ENCODE assay signal across 1 cellular context in the genomic region with DNA sequence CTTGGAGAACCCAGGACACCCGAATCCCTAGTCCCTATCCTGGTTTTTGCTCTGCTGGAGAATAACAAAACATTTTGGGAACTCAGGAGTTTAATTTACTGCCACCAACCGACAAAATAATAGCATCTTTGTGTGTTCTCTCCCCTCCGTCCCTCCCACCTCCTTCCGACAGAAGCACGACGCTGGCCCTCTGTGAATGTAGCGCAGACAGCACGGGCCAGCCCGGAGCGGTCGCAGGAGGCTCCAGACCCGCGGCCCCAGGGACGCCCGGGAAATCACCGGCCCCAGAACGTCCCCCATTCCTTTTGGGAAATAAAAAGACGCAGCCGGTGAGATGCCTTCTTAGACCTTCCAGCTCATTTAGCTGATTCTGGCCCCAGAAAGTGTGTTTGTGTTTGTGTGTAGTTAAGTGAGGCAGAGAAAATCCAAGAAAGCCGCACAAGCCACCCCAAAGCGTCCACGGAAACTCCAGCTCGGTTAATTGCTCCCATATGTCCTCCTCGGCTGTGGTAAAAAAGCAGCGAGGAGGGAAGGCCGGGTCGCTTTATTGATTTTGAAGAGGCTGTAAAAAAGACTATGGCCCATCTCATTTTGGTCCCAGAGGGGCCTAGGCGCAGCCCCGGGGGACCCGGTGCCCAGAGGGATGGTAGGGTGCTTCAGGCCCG.
TF ChIP-seq lines count a peak whose summit lies in the region.

No MANE protein-coding gene starts in this region.

TF ChIP-seq in H1, 55 proteins besides CTCF, POLR2A, EP300 and RAD21:
- no peak for TF ChIP-seq CBX5 (IDR thresholded peaks at IDR 0.05; ENCODE audit: low read depth, low read length)
- TF ChIP-seq USF2 (IDR thresholded peaks at IDR 0.05; ENCODE audit: low read length): no peak
- TF ChIP-seq POU5F1 (IDR thresholded peaks at IDR 0.05; ENCODE audit: low read depth, low read length): no peak
- TF ChIP-seq TBP (IDR thresholded peaks at IDR 0.05; ENCODE audit: low read depth, low read length): no peak
- no peak for TF ChIP-seq RXRA (IDR thresholded peaks at IDR 0.05; ENCODE audit: insufficient read depth, low read depth, low read length)
- TF ChIP-seq EGR1 (IDR thresholded peaks at IDR 0.05; ENCODE audit: borderline replicate concordance, low read depth, low read length): 0 out of 2 replicates have a peak, but pooled peaks have one; percentile 15
- TF ChIP-seq SP4 (IDR thresholded peaks at IDR 0.05; ENCODE audit: low read length): no peak
- TF ChIP-seq BACH1 (IDR thresholded peaks at IDR 0.05; ENCODE audit: low read length): no peak
- no peak for TF ChIP-seq KDM5A (IDR thresholded peaks at IDR 0.05; ENCODE audit: low read length)
- TF ChIP-seq EZH2 (IDR thresholded peaks at IDR 0.05; ENCODE audit: low read depth, low read length, severe bottlenecking): peak; percentile 57
- TF ChIP-seq, protein P1, sequence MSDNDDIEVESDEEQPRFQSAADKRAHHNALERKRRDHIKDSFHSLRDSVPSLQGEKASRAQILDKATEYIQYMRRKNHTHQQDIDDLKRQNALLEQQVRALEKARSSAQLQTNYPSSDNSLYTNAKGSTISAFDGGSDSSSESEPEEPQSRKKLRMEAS (IDR thresholded peaks at IDR 0.05): 0 out of 2 replicates have a peak, but pooled peaks have one; percentile 35
- TF ChIP-seq ASH2L (IDR thresholded peaks at IDR 0.05; ENCODE audit: low read length): peak; percentile 67
- TF ChIP-seq KDM4A (IDR thresholded peaks at IDR 0.05; ENCODE audit: low read depth, low read length, severe bottlenecking): peak; percentile 40
- no peak for TF ChIP-seq NANOG (IDR thresholded peaks at IDR 0.05; ENCODE audit: insufficient read depth, low read depth, low read length, poor library complexity, severe bottlenecking)
- no peak for TF ChIP-seq POLR2AphosphoS5 (IDR thresholded peaks at IDR 0.05; ENCODE audit: low read depth, low read length)
- TF ChIP-seq GTF2F1 (IDR thresholded peaks at IDR 0.05; ENCODE audit: borderline replicate concordance, low read depth, low read length): no peak
- TF ChIP-seq TAF7 (optimal IDR thresholded peaks at IDR 0.05; ENCODE audit: borderline replicate concordance, low read depth, low read length): peak; percentile 48
- TF ChIP-seq TAF1 (IDR thresholded peaks at IDR 0.05; ENCODE audit: low read depth, low read length): peak; percentile 9; the same call in 1 of the 2 replicates
- no peak for TF ChIP-seq CREB1 (IDR thresholded peaks at IDR 0.05)
- TF ChIP-seq JUND (IDR thresholded peaks at IDR 0.05; ENCODE audit: low read length): no peak
- TF ChIP-seq PHF8 (conservative IDR thresholded peaks at IDR 0.05; ENCODE audit: low read depth, low read length): peak; percentile 47; the same call in 1 of the 2 replicates
- TF ChIP-seq CHD7 (IDR thresholded peaks at IDR 0.05; ENCODE audit: insufficient replicate concordance, low read length): no peak
- TF ChIP-seq SP1 (IDR thresholded peaks at IDR 0.05; ENCODE audit: low read depth, low read length): peak; percentile 54; the same call in 1 of the 2 replicates
- TF ChIP-seq SUZ12 (IDR thresholded peaks at IDR 0.05; ENCODE audit: low read length): peak; percentile 39; the same call in 1 of the 2 replicates
- TF ChIP-seq HDAC2 (IDR thresholded peaks at IDR 0.05; ENCODE audit: borderline replicate concordance in 1 of 2, low read depth in 2 of 2, low read length in 2 of 2): no peak
- TF ChIP-seq SAP30 (IDR thresholded peaks at IDR 0.05; ENCODE audit: insufficient read depth, insufficient replicate concordance, low read length): no peak
- TF ChIP-seq SIX5 (IDR thresholded peaks at IDR 0.05; ENCODE audit: low read depth, low read length): no peak
- TF ChIP-seq RBBP5 (IDR thresholded peaks at IDR 0.05; ENCODE audit: borderline replicate concordance, low read depth, low read length): peak; percentile 57; the same call in 1 of the 2 replicates
- peak; percentile 6; the same call in 1 of the 2 replicates for TF ChIP-seq E2F6 (IDR thresholded peaks at IDR 0.05)
- TF ChIP-seq CTBP2 (IDR thresholded peaks at IDR 0.05; ENCODE audit: borderline replicate concordance, insufficient read depth, insufficient read length, low read length): no peak
- no peak for TF ChIP-seq BRCA1 (IDR thresholded peaks at IDR 0.05; ENCODE audit: low read depth, low read length)
- TF ChIP-seq SRF (IDR thresholded peaks at IDR 0.05; ENCODE audit: low read depth, low read length): no peak
- TF ChIP-seq TCF12 (IDR thresholded peaks at IDR 0.05; ENCODE audit: low read depth, low read length): no peak
